8 cellular contexts compared by ENCODE assay signal in the genomic region with DNA sequence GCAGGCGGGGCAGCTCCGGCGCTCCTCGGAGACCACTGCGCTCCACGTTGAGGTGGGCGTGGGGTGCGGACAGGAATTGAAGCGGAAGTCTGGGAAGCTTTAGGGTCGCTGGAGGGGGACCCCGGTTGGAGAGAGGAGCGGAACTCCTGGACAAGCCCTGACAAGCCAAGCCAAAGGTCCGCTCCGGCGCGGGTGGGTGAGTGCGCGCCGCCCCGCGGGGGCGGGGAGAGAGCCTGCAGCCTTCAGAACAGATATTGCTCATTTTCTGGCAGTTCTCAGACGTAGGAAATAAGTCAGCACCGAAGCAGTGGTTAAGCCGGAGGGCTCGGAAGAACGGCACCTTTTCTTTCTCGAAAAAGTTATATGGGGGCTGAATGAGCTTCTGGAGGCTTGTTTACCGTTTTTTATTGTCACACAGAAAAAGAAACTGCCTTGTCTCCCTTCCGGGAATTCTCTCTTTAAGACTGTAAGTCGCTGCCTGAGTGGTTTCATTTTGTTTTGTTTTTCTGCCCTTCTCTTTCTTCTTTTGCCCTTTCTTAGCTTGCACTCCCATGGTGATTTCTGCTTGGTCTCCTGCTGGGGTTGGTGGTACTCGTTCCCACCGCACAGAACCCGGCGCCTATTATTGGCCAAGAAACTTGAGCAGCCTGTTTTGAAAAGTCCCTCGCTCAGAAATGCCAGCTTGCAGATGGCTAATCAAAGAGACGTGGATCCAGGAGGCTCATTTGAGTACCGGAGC. TPM values are rescaled to one million over a fixed set of nuclear protein-coding genes. Genes with fewer than 3 reads are reported as not detected.
DNase-seq lines count a peak whose midpoint lies in the region; ATAC-seq, FAIRE-seq and TF ChIP-seq lines count a peak whose summit lies in the region.

No MANE protein-coding gene starts in this region.

- peak overlapping the region; percentile 86 for H3K27ac Mint-ChIP-seq in nephron progenitor cell

- peak; percentile 36 for ATAC-seq in HG03066 (IDR thresholded peaks at IDR 0.05; ENCODE audit: low read depth, unreplicated experiment)

- H3K36me3 Mint-ChIP-seq in nephron progenitor cell (ENCODE audit: low read depth), result no peaks in the 10 kb centered on the region

- FAIRE-seq in RCC 7860 (lab: Jason Lieb, UNC), result peak; percentile 39

- H3K4me3 Mint-ChIP-seq in nephron progenitor cell, result peak overlapping the region; percentile 92

- H3K27me3 Mint-ChIP-seq in nephron progenitor cell (ENCODE audit: low read depth, poor library complexity), result peaks cover 11% of the 10 kb centered on the region

- DNase-seq in NCI-H82 (lab: John Stamatoyannopoulos, UW), result peak; percentile 12
- no peak for DNase-seq in NCI-H82 treated with DMSO at 0.1 percent for 48 hours (lab: John Stamatoyannopoulos, UW; ENCODE audit: unreplicated experiment)
- peak; percentile 55 for DNase-seq in RCC 7860 (ENCODE audit: low spot score)
- DNase-seq in activated effector memory CD4-positive, alpha-beta T cell treated with Interleukin-2 at 50 U/mL for 16 hours, result peak; percentile 50
- peak; percentile 79 for DNase-seq in fibroblast of villous mesenchyme (ENCODE audit: low read depth)
- DNase-seq in nephron progenitor cell, result peak; percentile 51
- DNase-seq in superior temporal gyrus (ENCODE audit: extremely low spot score), result peak; percentile 38

- peaks cover 49% of the 10 kb centered on the region for H3K4me1 Mint-ChIP-seq in nephron progenitor cell

- TF ChIP-seq CTCF in fibroblast of villous mesenchyme (IDR thresholded peaks at IDR 0.05; ENCODE audit: insufficient read depth, low read depth, low read length) (peak; percentile 10), nephron progenitor cell (IDR thresholded peaks at IDR 0.05) (no peak)

- H3K4me3 ChIP-seq in fibroblast of villous mesenchyme (ENCODE audit: low read depth, low read length), result peak overlapping the region; percentile 89

- H3K9me3 Mint-ChIP-seq in nephron progenitor cell, result no peaks in the 10 kb centered on the region

RNA-seq across cellular contexts. Expression of gene FAS, which starts 0.7 kb away (rescaled TPM):
- total RNA-seq in fibroblast of villous mesenchyme, result 49.0 and 95.9 TPM in 2 replicates

RNA-seq across cellular contexts. Expression of gene ACTA2, which starts 38.8 kb away (rescaled TPM):
- 2,403 and 2,598 TPM in 2 replicates for total RNA-seq in fibroblast of villous mesenchyme
